ENCODE assay signal across 10 cellular contexts in genomic region chr16:65120811-65121721, GRCh38. TPM values are rescaled to one million over a fixed set of nuclear protein-coding genes. Genes with fewer than 3 reads are reported as not detected.
DNase-seq lines count a peak whose midpoint lies in the region; ATAC-seq and TF ChIP-seq lines count a peak whose summit lies in the region.
"Had no signal": no experiment of that assay in that cellular context is flagged by ENCODE, and none has a peak within 500 bp of the region (broad histone marks: within the 10 kb centered on the region; RNA-seq: fewer than 3 reads in every experiment).

No MANE protein-coding gene starts in this region.

- H3K23ac ChIP-seq in mesenchymal stem cell (ENCODE audit: low read length in 2 of 2): peak overlapping the region; percentile 63 to 86

- peak overlapping the region; percentile 99 for H3K9ac ChIP-seq in mesenchymal stem cell (ENCODE audit: low read length)

- peak overlapping the region; percentile 37 to 69 for H2BK12ac ChIP-seq in mesenchymal stem cell (ENCODE audit: low read length in 2 of 2)

- H2BK15ac ChIP-seq in mesenchymal stem cell (ENCODE audit: low read depth, poor library complexity, severe bottlenecking): peak overlapping the region; percentile 70

- no peaks in the 10 kb centered on the region for H3K36me3 ChIP-seq in ectodermal cell (ENCODE audit: control insufficient read depth, insufficient read depth, low read length)
- H3K36me3 ChIP-seq in mesenchymal stem cell (ENCODE audit: control insufficient read depth in 1 of 2, insufficient read depth in 2 of 2, low read depth in 1 of 2, low read length in 2 of 2): peaks cover 0 to 25% of the 10 kb centered on the region in 2 experiments
- H3K36me3 ChIP-seq in thoracic aorta: no peaks in the 10 kb centered on the region
- H3K36me3 ChIP-seq in CD8-positive, alpha-beta T cell (ENCODE audit: insufficient read depth, low read length): no peaks in the 10 kb centered on the region

- no peaks in the 10 kb centered on the region for H3K9me3 ChIP-seq in ectodermal cell (ENCODE audit: control insufficient read depth, low read length)
- H3K9me3 ChIP-seq in mesenchymal stem cell (ENCODE audit: control insufficient read depth, low read length): no peaks in the 10 kb centered on the region
- no peaks in the 10 kb centered on the region for H3K9me3 ChIP-seq in thoracic aorta
- no peaks in the 10 kb centered on the region for H3K9me3 ChIP-seq in CD8-positive, alpha-beta T cell (ENCODE audit: low read length)

- POLR2A ChIA-PET in CD8-positive, alpha-beta T cell (lab: Charles Lee): no interaction called here

- H3K18ac ChIP-seq in mesenchymal stem cell (ENCODE audit: low read depth in 1 of 2, low read length in 2 of 2): peak overlapping the region; percentile 97

- WGBS in ectodermal cell, 2 experiments: 0 to 1% methylated on average over 70 of the region's 70 CpGs
- under 1% methylated on average over 59 of the region's 70 CpGs for WGBS in mesenchymal stem cell

- no peak overlapping the region for H3K27ac Mint-ChIP-seq in CD8-positive, alpha-beta T cell
- H3K27ac Mint-ChIP-seq: activated T-cell treated with anti-CD3 and anti-CD28 coated beads, Interleukin-2, amount 50 U/mL, for 24 hours had no signal

- peak overlapping the region; percentile 87 for H3K4me2 ChIP-seq in mesenchymal stem cell (ENCODE audit: low read length, poor library complexity, severe bottlenecking)

- peak overlapping the region; percentile 80 for H4K91ac ChIP-seq in mesenchymal stem cell (ENCODE audit: low read length)

- H2AFZ ChIP-seq in mesenchymal stem cell (ENCODE audit: low read depth, low read length): no peak overlapping the region

- peak; percentile 29 for DNase-seq in LHCN-M2 (ENCODE audit: low read depth)
- peak; percentile 50 for DNase-seq in mesenchymal stem cell
- no peak for DNase-seq in thoracic aorta (ENCODE audit: low spot score)
- DNase-seq in activated CD8-positive, alpha-beta memory T cell treated with anti-CD3 and anti-CD28 coated beads, Interleukin-2, amount 50 U/mL, for 4 hours: no peak
- no peak for DNase-seq in CD8-positive, alpha-beta T cell
- DNase-seq in germinal center (ENCODE audit: low spot score): no peak
- DNase-seq: activated T-cell treated with anti-CD3 and anti-CD28 coated beads, Interleukin-2, amount 50 U/mL, for 24 hours; NCI-H2171 had no signal

- H3K14ac ChIP-seq in mesenchymal stem cell (ENCODE audit: low read length in 2 of 2): peak overlapping the region; percentile 19 to 82

- H3K4me1 ChIP-seq in ectodermal cell (ENCODE audit: control insufficient read depth, insufficient read depth, low read length): peaks cover 30% of the 10 kb centered on the region
- H3K4me1 ChIP-seq in mesenchymal stem cell (ENCODE audit: control insufficient read depth, insufficient read depth, low read depth, low read length): peaks cover 12% of the 10 kb centered on the region
- H3K4me1 ChIP-seq in thoracic aorta (ENCODE audit: control insufficient read depth in 1 of 2, low read depth in 2 of 2): peaks cover 10 to 47% of the 10 kb centered on the region in 2 donors
- H3K4me1 ChIP-seq in CD8-positive, alpha-beta T cell (ENCODE audit: insufficient read depth, low read length): no peaks in the 10 kb centered on the region

- H3K27ac ChIP-seq in ectodermal cell (ENCODE audit: insufficient read depth, low read depth, low read length, poor library complexity, severe bottlenecking) (no peak overlapping the region), mesenchymal stem cell (ENCODE audit: low read length, poor library complexity, severe bottlenecking) (peak overlapping the region; percentile 79), thoracic aorta (peak overlapping the region; percentile 81 to 89)
- H3K27ac ChIP-seq in CD8-positive, alpha-beta T cell (ENCODE audit: low read depth, low read length): no peak overlapping the region

- peak overlapping the region; percentile 53 for H2BK5ac ChIP-seq in mesenchymal stem cell (ENCODE audit: low read depth, low read length, poor library complexity, severe bottlenecking)

- H2AK5ac ChIP-seq in mesenchymal stem cell (ENCODE audit: low read length, severe bottlenecking): no peak overlapping the region

- H4K8ac ChIP-seq in mesenchymal stem cell (ENCODE audit: low read length): peak overlapping the region; percentile 85

- H3K36me3 Mint-ChIP-seq in CD8-positive, alpha-beta T cell: no peaks in the 10 kb centered on the region

- H3K4me3 Mint-ChIP-seq in CD8-positive, alpha-beta T cell: no peak overlapping the region
- H3K4me3 Mint-ChIP-seq: activated T-cell treated with anti-CD3 and anti-CD28 coated beads, Interleukin-2, amount 50 U/mL, for 24 hours had no signal

- H3K27me3 ChIP-seq in ectodermal cell (ENCODE audit: control insufficient read depth, insufficient read depth, low read length, poor library complexity, severe bottlenecking): peaks cover 56% of the 10 kb centered on the region
- H3K27me3 ChIP-seq in mesenchymal stem cell (ENCODE audit: control insufficient read depth in 1 of 2, insufficient read depth in 1 of 2, low read length in 2 of 2): no peaks in the 10 kb centered on the region
- no peaks in the 10 kb centered on the region for H3K27me3 ChIP-seq in thoracic aorta (replicated peaks; ENCODE audit: insufficient read depth)
- H3K27me3 ChIP-seq in CD8-positive, alpha-beta T cell (ENCODE audit: insufficient read depth, low read length): no peaks in the 10 kb centered on the region

- ATAC-seq in thoracic aorta (ENCODE audit: insufficient number of reproducible peaks, low FRiP score, low read depth): no peak
- ATAC-seq in CD8-positive, alpha-beta T cell: no peak
- no peak for ATAC-seq in HG03432 (IDR thresholded peaks at IDR 0.05; ENCODE audit: unreplicated experiment)

- peaks cover 11% of the 10 kb centered on the region for H3K79me1 ChIP-seq in mesenchymal stem cell (replicated peaks; ENCODE audit: low read length, poor library complexity, severe bottlenecking)

- CTCF ChIA-PET in CD8-positive, alpha-beta T cell (lab: Charles Lee): no interaction called here

- no peaks in the 10 kb centered on the region for H3K9me3 Mint-ChIP-seq in CD8-positive, alpha-beta T cell
- H3K9me3 Mint-ChIP-seq: activated T-cell treated with anti-CD3 and anti-CD28 coated beads, Interleukin-2, amount 50 U/mL, for 24 hours had no signal

- peaks cover 24% of the 10 kb centered on the region for H3K27me3 Mint-ChIP-seq in CD8-positive, alpha-beta T cell (ENCODE audit: low read depth)

- H3K4me1 Mint-ChIP-seq in CD8-positive, alpha-beta T cell (ENCODE audit: low read depth): no peaks in the 10 kb centered on the region

- H3K4ac ChIP-seq in mesenchymal stem cell (ENCODE audit: low read depth in 1 of 2, low read length in 2 of 2): peak overlapping the region; percentile 42 to 79

- peak overlapping the region; percentile 82 for H3K4me3 ChIP-seq in ectodermal cell (ENCODE audit: insufficient read depth, low read depth, low read length)
- peak overlapping the region; percentile 92 to 93 for H3K4me3 ChIP-seq in mesenchymal stem cell (ENCODE audit: insufficient read depth in 1 of 2, low read depth in 1 of 2, low read length in 2 of 2)
- peak overlapping the region; percentile 92 for H3K4me3 ChIP-seq in thoracic aorta
- H3K4me3 ChIP-seq in CD8-positive, alpha-beta T cell (ENCODE audit: low read depth, low read length): no peak overlapping the region

- intact Hi-C loops in CD8-positive, alpha-beta T cell (cut with DNase I, micrococcal nuclease): no loop called here

- TF ChIP-seq CTCF in thoracic aorta (IDR thresholded peaks at IDR 0.05): no peak
- TF ChIP-seq CTCF in CD8-positive, alpha-beta T cell (IDR thresholded peaks at IDR 0.05): no peak

- H2BK120ac ChIP-seq in mesenchymal stem cell (ENCODE audit: low read depth, low read length): peak overlapping the region; percentile 86

RNA-seq across cellular contexts. Expression of gene CDH11, which starts 0.8 kb away (rescaled TPM):
- 57.7 and 77.5 TPM in 2 replicates for total RNA-seq in LHCN-M2 (2014; rRNA removed)
- polyA plus RNA-seq in LHCN-M2 (2012): 68.4 TPM
- polyA plus RNA-seq in ectodermal cell (2013, experiment 1 of 4): 122 TPM
- 93.4 TPM for polyA plus RNA-seq in ectodermal cell (2013, experiment 2 of 4)
- polyA plus RNA-seq in ectodermal cell (2013, experiment 3 of 4): 73.9 TPM
- polyA plus RNA-seq in ectodermal cell (2013, experiment 4 of 4): 76.4 TPM
- 237 TPM for polyA plus RNA-seq in mesenchymal stem cell (2013, experiment 1 of 2)
- 227 TPM for polyA plus RNA-seq in mesenchymal stem cell (2013, experiment 2 of 2)
- 100 to 1,000 TPM; 191 to 354 TPM for total RNA-seq in thoracic aorta
- not detected for total RNA-seq in CD8-positive, alpha-beta T cell

Comparison
In these comparisons a context has a peak if more than half of its experiments do, and no peak if none do; other contexts are left out.
1. DNase-seq: peak in LHCN-M2 (single experiment) and mesenchymal stem cell (single experiment); none in thoracic aorta (single experiment), activated CD8-positive, alpha-beta memory T cell treated with anti-CD3 and anti-CD28 coated beads, Interleukin-2, amount 50 U/mL, for 4 hours (single experiment), CD8-positive, alpha-beta T cell (0 of 7) and germinal center (single experiment).
2. H3K27ac ChIP-seq: peak in mesenchymal stem cell (single experiment) and thoracic aorta (2 of 2); none in ectodermal cell (single experiment) and CD8-positive, alpha-beta T cell (single experiment).
3. RNA of gene CDH11, which starts 0.8 kb away (total RNA-seq): 191 to 354 TPM in thoracic aorta and 57.7 to 77.5 TPM in LHCN-M2; not detected in CD8-positive, alpha-beta T cell; every median in the first group is over 10 times any median in the second.